35 cellular contexts compared by ENCODE assay signal in the genomic region with DNA sequence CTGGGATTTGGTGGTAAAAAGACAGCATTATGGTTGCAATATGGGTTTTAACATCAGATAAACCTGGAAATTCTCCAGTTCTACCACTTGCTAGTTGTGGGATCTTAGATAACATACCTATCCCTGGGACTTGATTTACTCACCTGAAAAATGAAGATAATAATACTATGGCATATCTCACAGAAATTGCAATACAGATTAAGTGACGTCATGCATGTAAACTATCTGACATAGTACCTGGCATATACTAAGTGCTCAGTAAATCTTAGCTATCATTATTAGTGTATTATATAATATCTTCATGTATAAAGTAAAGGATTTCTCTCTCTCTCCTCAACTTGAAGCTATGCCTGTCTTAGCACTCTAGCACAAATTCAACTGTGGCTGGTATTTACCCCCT.
DNase-seq lines count a peak whose midpoint lies in the region; ATAC-seq, FAIRE-seq and TF ChIP-seq lines count a peak whose summit lies in the region.
"Had no signal": no experiment of that assay in that cellular context is flagged by ENCODE, and none has a peak within 500 bp of the region (broad histone marks: within the 10 kb centered on the region; RNA-seq: fewer than 3 reads in every experiment).

No MANE protein-coding gene starts in this region.

- H3K4me1 Mint-ChIP-seq in WTC11, result peaks cover 2% of the 10 kb centered on the region; the same call in 1 of the 2 replicates
- H3K4me1 Mint-ChIP-seq: B cell; CD14-positive monocyte; CD4-positive, alpha-beta memory T cell; CD4-positive, CD25-positive, alpha-beta regulatory T cell; CD8-positive, alpha-beta memory T cell had no signal

- H3K9me3 Mint-ChIP-seq in WTC11, result no peaks in the 10 kb centered on the region
- H3K9me3 Mint-ChIP-seq: CD4-positive, alpha-beta T cell had no signal

- H3K9me3 ChIP-seq in HepG2 (ENCODE audit: low read length), result no peaks in the 10 kb centered on the region
- no peaks in the 10 kb centered on the region for H3K9me3 ChIP-seq in right lobe of liver
- H3K9me3 ChIP-seq in HEK293 (ENCODE audit: control insufficient read depth, insufficient read depth, low read depth, low read length), result no peaks in the 10 kb centered on the region
- H3K9me3 ChIP-seq in H1 (ENCODE audit: insufficient read depth in 2 of 2, low read depth in 1 of 2, low read length in 1 of 2), result no peaks in the 10 kb centered on the region
- H3K9me3 ChIP-seq: A549; BE2C; BLaER1; BLaER1 treated with 17β-estradiol and CSF1 and Interleukin-3, amounts not matched to agents 10 nM and 100 nM; Caco-2 had no signal

- H3K36me3 ChIP-seq in HepG2 (replicated peaks in 1 of 2; ENCODE audit: control insufficient read depth in 1 of 2, insufficient read depth in 2 of 2, low read length in 2 of 2), result no peaks in the 10 kb centered on the region
- no peaks in the 10 kb centered on the region for H3K36me3 ChIP-seq in right lobe of liver
- no peaks in the 10 kb centered on the region for H3K36me3 ChIP-seq in HEK293 (ENCODE audit: control insufficient read depth in 2 of 2, insufficient read depth in 1 of 2, low read length in 2 of 2)
- no peaks in the 10 kb centered on the region for H3K36me3 ChIP-seq in H1 (ENCODE audit: control insufficient read depth in 2 of 4, insufficient read depth in 4 of 4, low read length in 3 of 4)
- H3K36me3 ChIP-seq: BE2C; BLaER1; BLaER1 treated with 17β-estradiol and CSF1 and Interleukin-3, amounts not matched to agents 10 nM and 100 nM had no signal

- H3K4ac ChIP-seq in H1 (replicated peaks; ENCODE audit: insufficient read length, low read depth, low read length), result no peak overlapping the region

- H3K4me3 Mint-ChIP-seq in WTC11, result no peak overlapping the region
- H3K4me3 Mint-ChIP-seq: B cell; CD14-positive monocyte; CD4-positive, alpha-beta memory T cell; CD4-positive, alpha-beta T cell; CD4-positive, CD25-positive, alpha-beta regulatory T cell; CD8-positive, alpha-beta memory T cell; CD8-positive, alpha-beta T cell had no signal

- no peak overlapping the region for H3K14ac ChIP-seq in H1 (ENCODE audit: insufficient read length)

- H2BK15ac ChIP-seq in H1 (ENCODE audit: low read length), result no peak overlapping the region

- intact Hi-C loops in HepG2 (cut with micrococcal nuclease; ENCODE audit: unreplicated experiment), result no loop called here
- intact Hi-C loops in right lobe of liver (cut with DNase I), result no loop called here

- H2AFZ ChIP-seq in HepG2 (ENCODE audit: low read length) (no peak overlapping the region), H1 (ENCODE audit: low read length) (no peak overlapping the region)

- POLR2A ChIA-PET in HepG2 (lab: Yijun Ruan, JAX), result no interaction called here
- POLR2A ChIA-PET in HEK293 (lab: Yijun Ruan, JAX), result no interaction called here
- POLR2A ChIA-PET in H1 (lab: Charles Lee; ENCODE audit: partially characterized antibody), result no interaction called here
- POLR2A ChIA-PET in WTC11 (lab: Charles Lee), result no interaction called here

- no peak for TF ChIP-seq RAD21 in HepG2 (CRISPR knock-in tag; IDR thresholded peaks at IDR 0.05)
- TF ChIP-seq RAD21 in H1 (IDR thresholded peaks at IDR 0.05 in 1 of 2, conservative IDR thresholded peaks at IDR 0.05 in 1 of 2; ENCODE audit: low read depth in 2 of 2, low read length in 2 of 2), result no peak

- TF ChIP-seq POLR2A in HepG2 (IDR thresholded peaks at IDR 0.05; ENCODE audit: insufficient read depth in 1 of 2, low read depth in 2 of 2, low read length in 2 of 2), result no peak
- no peak for TF ChIP-seq POLR2A in right lobe of liver (IDR thresholded peaks at IDR 0.05)
- TF ChIP-seq POLR2A in H1 (IDR thresholded peaks at IDR 0.05; ENCODE audit: control extremely low read depth in 1 of 2, low read depth in 2 of 2, low read length in 2 of 2), result no peak

- WGBS in HepG2 (ENCODE audit: low lambda C conversion rate), result 13% methylated on average over 1 of the region's 1 CpG
- 35% methylated on average over 1 of the region's 1 CpG for WGBS in right lobe of liver (ENCODE audit: insufficient coverage, low coverage, low lambda C conversion rate, missing lambda C conversion rate)
- 92% methylated on average over 1 of the region's 1 CpG; no CpG with 5 or more reads in 1 of the 2 experiments for WGBS in H1 (ENCODE audit: extremely low coverage in 1 of 2, insufficient coverage in 1 of 2, insufficient read length in 1 of 2, insufficient replicate concordance in 2 of 2, low coverage in 1 of 2, low lambda C conversion rate in 2 of 2, missing lambda C conversion rate in 1 of 2), 2 experiments

- no peaks in the 10 kb centered on the region for H3K23me2 ChIP-seq in H1 (ENCODE audit: low read depth, low read length)

- no peaks in the 10 kb centered on the region for H3K4me1 ChIP-seq in HepG2 (ENCODE audit: insufficient read depth, low read length)
- H3K4me1 ChIP-seq in right lobe of liver, result no peaks in the 10 kb centered on the region
- H3K4me1 ChIP-seq in HEK293 (ENCODE audit: control insufficient read depth, insufficient read depth, low read length), result no peaks in the 10 kb centered on the region
- no peaks in the 10 kb centered on the region for H3K4me1 ChIP-seq in H1 (replicated peaks in 1 of 4; ENCODE audit: control insufficient read depth in 3 of 4, insufficient read depth in 4 of 4, low read length in 3 of 4)
- H3K4me1 ChIP-seq: A549; BE2C; BLaER1; BLaER1 treated with 17β-estradiol and CSF1 and Interleukin-3, amounts not matched to agents 10 nM and 100 nM; Caco-2 had no signal

- H3K36me3 Mint-ChIP-seq in WTC11, result no peaks in the 10 kb centered on the region
- H3K36me3 Mint-ChIP-seq: CD14-positive monocyte; CD4-positive, alpha-beta memory T cell; CD4-positive, CD25-positive, alpha-beta regulatory T cell; CD8-positive, alpha-beta memory T cell; CD8-positive, alpha-beta T cell had no signal

- H3K4me2 ChIP-seq in HepG2 (ENCODE audit: low read depth, low read length) (no peak overlapping the region), H1 (ENCODE audit: insufficient read depth in 1 of 2, low read depth in 2 of 2, low read length in 2 of 2) (no peak overlapping the region)
- H3K4me2 ChIP-seq: A549; BLaER1; BLaER1 treated with 17β-estradiol and CSF1 and Interleukin-3, amounts not matched to agents 10 nM and 100 nM had no signal

- H4K20me1 ChIP-seq in HepG2 (ENCODE audit: insufficient read depth, low read length) (no peaks in the 10 kb centered on the region), H1 (replicated peaks in 1 of 2; ENCODE audit: control insufficient read depth in 1 of 2, insufficient read depth in 2 of 2, low read length in 2 of 2) (no peaks in the 10 kb centered on the region)
- H4K20me1 ChIP-seq: BLaER1; BLaER1 treated with 17β-estradiol and CSF1 and Interleukin-3, amounts not matched to agents 10 nM and 100 nM had no signal

- no peak overlapping the region for H3K27ac ChIP-seq in HepG2 (ENCODE audit: extremely low read length, insufficient read depth, low read length)
- H3K27ac ChIP-seq in right lobe of liver, result no peak overlapping the region
- no peak overlapping the region for H3K27ac ChIP-seq in HEK293 (ENCODE audit: extremely low read depth, low read depth, low read length)
- no peak overlapping the region for H3K27ac ChIP-seq in H1 (ENCODE audit: low read depth, low read length)
- H3K27ac ChIP-seq: 22Rv1; A549; BLaER1; BLaER1 treated with 17β-estradiol and CSF1 and Interleukin-3, amounts not matched to agents 10 nM and 100 nM; C4-2B had no signal

- H2BK20ac ChIP-seq in H1 (ENCODE audit: low read length), result no peak overlapping the region

- no peak overlapping the region for H4K91ac ChIP-seq in H1 (replicated peaks; ENCODE audit: insufficient read length, low read length)

- H3K4me3 ChIP-seq in HepG2 (replicated peaks in 1 of 3; ENCODE audit: insufficient read depth in 1 of 3, low read depth in 2 of 3, low read length in 3 of 3), result no peak overlapping the region
- H3K4me3 ChIP-seq in right lobe of liver, result no peak overlapping the region
- no peak overlapping the region for H3K4me3 ChIP-seq in HEK293 (ENCODE audit: low read depth, low read length)
- no peak overlapping the region for H3K4me3 ChIP-seq in H1 (ENCODE audit: extremely low read depth in 1 of 4, insufficient read depth in 2 of 4, low read depth in 3 of 4, low read length in 4 of 4)
- H3K4me3 ChIP-seq: A549; BLaER1; BLaER1 treated with 17β-estradiol and CSF1 and Interleukin-3, amounts not matched to agents 10 nM and 100 nM had no signal

- no peaks in the 10 kb centered on the region for H3K79me1 ChIP-seq in H1 (ENCODE audit: low read depth, low read length)

- CTCF ChIA-PET in HepG2 (lab: Yijun Ruan, JAX; ENCODE audit: low intra/inter-chr PET ratio, low total read pairs) (no interaction called here), HEK293 (lab: Yijun Ruan, JAX) (no interaction called here), H1 (lab: Charles Lee; ENCODE audit: partially characterized antibody) (no interaction called here), WTC11 (lab: Charles Lee) (interaction anchor here (0.6 kb wide), 1 partner anchor 18 kb away, joined by 3 read pairs; no protein-coding TSS in a partner anchor)

- no peaks in the 10 kb centered on the region for H3K79me2 ChIP-seq in HepG2 (ENCODE audit: insufficient read depth, low read length)
- no peaks in the 10 kb centered on the region for H3K79me2 ChIP-seq in H1 (ENCODE audit: control insufficient read depth in 1 of 2, insufficient read depth in 2 of 2, low read length in 2 of 2)

- no peak overlapping the region for H2BK120ac ChIP-seq in H1 (replicated peaks; ENCODE audit: low read depth, low read length)

- BruUV-seq in HepG2 (replicated peaks; lab: Mats Ljungman, UMichigan), result no TSS peak

- no peak overlapping the region for H3K27ac Mint-ChIP-seq in WTC11
- H3K27ac Mint-ChIP-seq: B cell; CD14-positive monocyte; CD4-positive, alpha-beta memory T cell; CD4-positive, alpha-beta T cell; CD4-positive, CD25-positive, alpha-beta regulatory T cell; CD8-positive, alpha-beta memory T cell; CD8-positive, alpha-beta T cell had no signal

- in situ Hi-C loops in HepG2 (cut with HindIII; ENCODE audit: extremely low pct_ligation_motif_present, low pct_unique_long_range_greater_than_20kb), result no loop called here

- H4K8ac ChIP-seq in H1 (ENCODE audit: extremely low read depth, insufficient read depth, low read length), result no peak overlapping the region

- TF ChIP-seq EP300 in HepG2 (IDR thresholded peaks at IDR 0.05; ENCODE audit: low read depth in 2 of 2, low read length in 2 of 2) (no peak), HepG2 (CRISPR knock-in tag; IDR thresholded peaks at IDR 0.05; ENCODE audit: borderline replicate concordance) (no peak), H1 (IDR thresholded peaks at IDR 0.05; ENCODE audit: borderline replicate concordance in 1 of 2, low read depth in 2 of 2, low read length in 2 of 2) (no peak)

- H2AK5ac ChIP-seq in H1 (ENCODE audit: low read depth, low read length), result no peak overlapping the region

- H4K5ac ChIP-seq in H1 (ENCODE audit: insufficient read length, low read depth, low read length), result no peak overlapping the region

- no peak for TF ChIP-seq CTCF in HepG2 (CRISPR knock-in tag; IDR thresholded peaks at IDR 0.05)
- TF ChIP-seq CTCF in right lobe of liver (IDR thresholded peaks at IDR 0.05), result no peak
- no peak for TF ChIP-seq CTCF in HEK293 (tag by site-specific recombination; IDR thresholded peaks at IDR 0.05)
- TF ChIP-seq CTCF in H1 (IDR thresholded peaks at IDR 0.05; ENCODE audit: control extremely low read depth in 1 of 3, insufficient read depth in 1 of 3, low read depth in 1 of 3, low read length in 3 of 3), result no peak
- no peak for TF ChIP-seq CTCF in WTC11 (IDR thresholded peaks at IDR 0.05)

- H2BK5ac ChIP-seq in H1 (ENCODE audit: low read depth, low read length), result no peak overlapping the region

- no peaks in the 10 kb centered on the region; the same call in 1 of the 2 replicates for H3K27me3 Mint-ChIP-seq in WTC11 (ENCODE audit: low read depth)
- H3K27me3 Mint-ChIP-seq: B cell; CD4-positive, alpha-beta memory T cell; CD4-positive, alpha-beta T cell; CD4-positive, CD25-positive, alpha-beta regulatory T cell had no signal

- no peak for FAIRE-seq in HepG2 (lab: Jason Lieb, UNC)
- FAIRE-seq in H1 (lab: Jason Lieb, UNC), result no peak
- FAIRE-seq: A204.1, A549, D721Med had no signal

- H3K27me3 ChIP-seq in HepG2 (ENCODE audit: control insufficient read depth in 1 of 2, insufficient read depth in 2 of 2, low read length in 2 of 2) (no peaks in the 10 kb centered on the region), right lobe of liver (no peaks in the 10 kb centered on the region), H1 (replicated peaks in 1 of 4; ENCODE audit: control insufficient read depth in 3 of 4, extremely low read depth in 1 of 4, insufficient read depth in 3 of 4, low read length in 3 of 4) (no peaks in the 10 kb centered on the region)
- H3K27me3 ChIP-seq: BE2C had no signal

- H3K56ac ChIP-seq in H1 (replicated peaks; ENCODE audit: insufficient read length, low read depth, low read length), result peak overlapping the region; percentile 6

- H3K9ac ChIP-seq in HepG2 (ENCODE audit: insufficient read depth, low read depth, low read length) (no peak overlapping the region), H1 (replicated peaks in 1 of 4; ENCODE audit: extremely low read depth in 1 of 4, low read depth in 3 of 4, low read length in 3 of 4) (no peak overlapping the region)
- H3K9ac ChIP-seq: BLaER1; BLaER1 treated with 17β-estradiol and CSF1 and Interleukin-3, amounts not matched to agents 10 nM and 100 nM had no signal

- no peak overlapping the region for H3K23ac ChIP-seq in H1 (ENCODE audit: insufficient read length)

- H3K18ac ChIP-seq in H1 (ENCODE audit: extremely low read depth, low read length), result no peak overlapping the region

- DNase-seq in HepG2 (ENCODE audit: low spot score), result no peak
- DNase-seq in right lobe of liver, result no peak
- DNase-seq in H1 (ENCODE audit: low read depth in 1 of 2, low spot score in 2 of 2), result no peak
- DNase-seq in WTC11 (ENCODE audit: low spot score), result no peak
- DNase-seq: 8988T; ACHN; AML-193; BE2C; C1 segment of cervical spinal cord; Caco-2; Calu3; CD4-positive, alpha-beta memory T cell; CD4-positive, alpha-beta T cell; CD4-positive, CD25-positive, alpha-beta regulatory T cell; CD8-positive, alpha-beta memory T cell; CD8-positive, alpha-beta T cell; COR-L47; DMS 273 treated with DMSO at 0.1 percent for 48 hours; DMS153; DMS53; DMS79; DMS79 treated with DMSO at 0.1 percent for 48 hours; DND-41; EL had no signal

- ATAC-seq in HepG2 (no peak), right lobe of liver (no peak), WTC11 (no peak), GM19463 (IDR thresholded peaks at IDR 0.05; ENCODE audit: unreplicated experiment) (no peak)
- ATAC-seq: A549; CD8-positive, alpha-beta T cell had no signal

- H2BK12ac ChIP-seq in H1 (ENCODE audit: low read depth, low read length), result no peak overlapping the region
